18 cellular contexts compared by ENCODE assay signal in genomic region chr3:21747376-21747775, GRCh38. TPM values are rescaled to one million over a fixed set of nuclear protein-coding genes. Genes with fewer than 3 reads are reported as not detected.
DNase-seq lines count a peak whose midpoint lies in the region; ATAC-seq and TF ChIP-seq lines count a peak whose summit lies in the region.
"Had no signal": no experiment of that assay in that cellular context is flagged by ENCODE, and none has a peak within 500 bp of the region (broad histone marks: within the 10 kb centered on the region; RNA-seq: fewer than 3 reads in every experiment).

No MANE protein-coding gene starts in this region.

- BruUV-seq in Panc1 (replicated peaks; lab: Mats Ljungman, UMichigan): no TSS peak

- no peak overlapping the region for H2BK15ac ChIP-seq in neuronal stem cell (ENCODE audit: low read length)

- in situ Hi-C loops in Panc1 (cut with HindIII; ENCODE audit: low pct_unique_long_range_greater_than_20kb, low sequenced_read_pairs): no loop called here

- H3K36me3 ChIP-seq in Panc1 (ENCODE audit: control insufficient read depth, insufficient read depth, low read length) (no peaks in the 10 kb centered on the region), esophagus squamous epithelium (no peaks in the 10 kb centered on the region), neuronal stem cell (replicated peaks in 1 of 2; ENCODE audit: control insufficient read depth in 2 of 2, insufficient read depth in 2 of 2, low read length in 2 of 2) (no peaks in the 10 kb centered on the region)
- H3K36me3 ChIP-seq: right lobe of liver had no signal

- no peak overlapping the region for H3K4me2 ChIP-seq in neuronal stem cell (ENCODE audit: insufficient read depth, low read length, poor library complexity, severe bottlenecking)

- H3K4me3 ChIP-seq in AG10803 (ENCODE audit: low read length) (no peak overlapping the region; the same call in 1 of the 2 replicates), Panc1 (ENCODE audit: low read depth in 2 of 2, low read length in 2 of 2) (peak overlapping the region in 1 of 2 experiments; percentile 41; a peak in 2 of 4 replicates), esophagus squamous epithelium (peak overlapping the region in 2 of 4 donors; percentile 46 to 49), neuronal stem cell (ENCODE audit: low read length in 2 of 2) (no peak overlapping the region)
- H3K4me3 ChIP-seq: right lobe of liver had no signal

- H2BK5ac ChIP-seq in neuronal stem cell (ENCODE audit: low read length): no peak overlapping the region

- CTCF ChIA-PET in Panc1 (lab: Charles Lee): no interaction called here

- no peaks in the 10 kb centered on the region for H3K79me1 ChIP-seq in neuronal stem cell (ENCODE audit: low read depth, low read length)

- no peaks in the 10 kb centered on the region for H3K4me1 ChIP-seq in Panc1 (ENCODE audit: control insufficient read depth, insufficient read depth, low read length)
- peaks cover 0 to 14% (median 9%) of the 10 kb centered on the region in 3 donors for H3K4me1 ChIP-seq in esophagus squamous epithelium
- peaks cover 10 to 11% of the 10 kb centered on the region in 2 donors for H3K4me1 ChIP-seq in neuronal stem cell (ENCODE audit: control insufficient read depth in 2 of 2, insufficient read depth in 1 of 2, low read depth in 1 of 2, low read length in 2 of 2)
- H3K4me1 ChIP-seq: right lobe of liver had no signal

- no peak for TF ChIP-seq CTCF in AG10803 (conservative IDR thresholded peaks at IDR 0.05; ENCODE audit: low read length)
- TF ChIP-seq CTCF in Panc1 (IDR thresholded peaks at IDR 0.05): no peak
- TF ChIP-seq CTCF in esophagus squamous epithelium (IDR thresholded peaks at IDR 0.05): no peak
- TF ChIP-seq CTCF in chondrocyte (IDR thresholded peaks at IDR 0.05): no peak

- no peak overlapping the region for H3K9ac ChIP-seq in neuronal stem cell (ENCODE audit: low read depth, low read length, poor library complexity)

- H3K14ac ChIP-seq in neuronal stem cell (ENCODE audit: low read length): no peak overlapping the region

- POLR2A ChIA-PET in Panc1 (lab: Charles Lee): no interaction called here

- H2BK12ac ChIP-seq in neuronal stem cell (ENCODE audit: low read length): no peak overlapping the region

- no peaks in the 10 kb centered on the region for H3K9me3 Mint-ChIP-seq in chondrocyte (ENCODE audit: low read depth)
- peaks cover 1% of the 10 kb centered on the region for H3K9me3 Mint-ChIP-seq in activated naive CD8-positive, alpha-beta T cell treated with anti-CD3 and anti-CD28 coated beads for 36 hours
- H3K9me3 Mint-ChIP-seq: memory B cell, type B pancreatic cell had no signal

- no peaks in the 10 kb centered on the region for H3K9me3 ChIP-seq in Panc1 (ENCODE audit: control insufficient read depth, insufficient read depth, low read depth, low read length)
- H3K9me3 ChIP-seq in esophagus squamous epithelium: peaks cover 0 to 2% (median 0%) of the 10 kb centered on the region in 3 donors
- peaks cover 0 to 3% of the 10 kb centered on the region in 2 donors for H3K9me3 ChIP-seq in neuronal stem cell (replicated peaks in 1 of 2; ENCODE audit: control insufficient read depth in 2 of 2, insufficient read depth in 1 of 2, low read depth in 1 of 2, low read length in 2 of 2)
- H3K9me3 ChIP-seq: right lobe of liver had no signal

- H3K27me3 Mint-ChIP-seq in chondrocyte (ENCODE audit: low read depth): peaks cover 8% of the 10 kb centered on the region
- peaks cover 23% of the 10 kb centered on the region for H3K27me3 Mint-ChIP-seq in activated naive CD8-positive, alpha-beta T cell treated with anti-CD3 and anti-CD28 coated beads for 36 hours
- H3K27me3 Mint-ChIP-seq: memory B cell had no signal

- H2AFZ ChIP-seq in neuronal stem cell (ENCODE audit: low read length): no peak overlapping the region

- ATAC-seq in Panc1: no peak
- ATAC-seq: right lobe of liver had no signal

- peak overlapping the region; percentile 13 for H3K18ac ChIP-seq in neuronal stem cell (ENCODE audit: low read length)

- H3K36me3 Mint-ChIP-seq in chondrocyte (ENCODE audit: low read depth): no peaks in the 10 kb centered on the region
- no peaks in the 10 kb centered on the region for H3K36me3 Mint-ChIP-seq in activated naive CD8-positive, alpha-beta T cell treated with anti-CD3 and anti-CD28 coated beads for 36 hours
- H3K36me3 Mint-ChIP-seq: memory B cell, type B pancreatic cell had no signal

- no peak overlapping the region for H3K4me3 Mint-ChIP-seq in chondrocyte (ENCODE audit: unreplicated experiment)
- H3K4me3 Mint-ChIP-seq in activated naive CD8-positive, alpha-beta T cell treated with anti-CD3 and anti-CD28 coated beads for 36 hours: no peak overlapping the region
- H3K4me3 Mint-ChIP-seq: memory B cell; T-helper 1 cell treated with Interleukin-12 subunit alpha and Interleukin-12 subunit beta and Interleukin-4 antibody, amounts not matched to agents 30 μg/mL and 1 μg/mL, for 36 hours had no signal

- H3K27ac Mint-ChIP-seq in chondrocyte (ENCODE audit: unreplicated experiment): no peak overlapping the region
- H3K27ac Mint-ChIP-seq in activated naive CD8-positive, alpha-beta T cell treated with anti-CD3 and anti-CD28 coated beads for 36 hours: no peak overlapping the region
- H3K27ac Mint-ChIP-seq: memory B cell; T-helper 1 cell treated with Interleukin-12 subunit alpha and Interleukin-12 subunit beta and Interleukin-4 antibody, amounts not matched to agents 30 μg/mL and 1 μg/mL, for 36 hours; type B pancreatic cell had no signal

- no peaks in the 10 kb centered on the region for H3K27me3 ChIP-seq in Panc1 (ENCODE audit: control insufficient read depth, insufficient read depth, low read length)
- no peaks in the 10 kb centered on the region for H3K27me3 ChIP-seq in esophagus squamous epithelium
- H3K27me3 ChIP-seq in neuronal stem cell (ENCODE audit: control insufficient read depth in 3 of 3, insufficient read depth in 3 of 3, low read depth in 1 of 3, low read length in 3 of 3): peaks cover 0 to 27% (median 0%) of the 10 kb centered on the region in 3 experiments
- H3K27me3 ChIP-seq: right lobe of liver had no signal

- H2AK5ac ChIP-seq in neuronal stem cell (ENCODE audit: low read depth, low read length): no peak overlapping the region

- H2BK120ac ChIP-seq in neuronal stem cell (ENCODE audit: low read depth, low read length): no peak overlapping the region

- no peak overlapping the region for H3K23ac ChIP-seq in neuronal stem cell (ENCODE audit: low read depth, low read length, poor library complexity)

- intact Hi-C loops in Panc1 (cut with micrococcal nuclease; ENCODE audit: unreplicated experiment) (no loop called here), esophagus squamous epithelium (cut with DNase I) (no loop called here)

- 44 to 80% methylated on average over 2 to 3 of the region's 3 CpGs for WGBS in esophagus squamous epithelium, 2 donors
- WGBS in neuronal stem cell (ENCODE audit: extremely low coverage in 2 of 2, insufficient read length in 2 of 2, insufficient replicate concordance in 1 of 2), 2 donors: no CpG with 5 or more reads among the region's 3 CpGs

- H3K4me1 Mint-ChIP-seq in chondrocyte (ENCODE audit: low read depth): peaks cover 23% of the 10 kb centered on the region
- no peaks in the 10 kb centered on the region for H3K4me1 Mint-ChIP-seq in activated naive CD8-positive, alpha-beta T cell treated with anti-CD3 and anti-CD28 coated beads for 36 hours
- H3K4me1 Mint-ChIP-seq: memory B cell had no signal

- 0 out of 2 replicates have a peak overlapping the region, but pooled peaks have one; percentile 12 for H3K27ac ChIP-seq in Panc1 (ENCODE audit: low read length)
- H3K27ac ChIP-seq in esophagus squamous epithelium: peak overlapping the region in 3 of 4 donors; percentile 13 to 69 (median 53)
- no peak overlapping the region for H3K27ac ChIP-seq in neuronal stem cell (replicated peaks; ENCODE audit: low read length)
- H3K27ac ChIP-seq: right lobe of liver had no signal

- H3K4ac ChIP-seq in neuronal stem cell (ENCODE audit: low read length): no peak overlapping the region

- H4K8ac ChIP-seq in neuronal stem cell (ENCODE audit: low read depth, low read length): no peak overlapping the region

- DNase-seq in AG10803 (ENCODE audit: low read depth) (peak; percentile 8), Panc1 (ENCODE audit: low read depth, low spot score) (no peak), esophagus squamous epithelium (lab: John Stamatoyannopoulos, UW) (no peak), neuronal stem cell (ENCODE audit: low spot score) (no peak), chondrocyte (ENCODE audit: low spot score) (no peak), GM19238 (ENCODE audit: insufficient read length, low spot score) (no peak)
- DNase-seq in activated T-cell treated with anti-CD3 and anti-CD28 coated beads, Interleukin-2, amount 50 U/mL, for 1 hour: no peak
- no peak for DNase-seq in activated naive CD8-positive, alpha-beta T cell treated with anti-CD3 and anti-CD28 coated beads for 36 hours
- DNase-seq: COR-L47; effector CD8-positive, alpha-beta T cell; foreskin melanocyte; IMR-90; NCI-H2227 treated with DMSO at 0.1 percent for 48 hours; right lobe of liver; stimulated activated CD4-positive, alpha-beta T cell treated with anti-CD3 and anti-CD28 coated beads, Interleukin-2, amount 100 ng/mL, for 48 hours had no signal

- TF ChIP-seq POLR2A in esophagus squamous epithelium (IDR thresholded peaks at IDR 0.05): no peak

- H4K91ac ChIP-seq in neuronal stem cell (ENCODE audit: low read depth, low read length, poor library complexity): no peak overlapping the region

RNA-seq across cellular contexts. Expression of gene ZNF385D, which starts 3.6 kb away (rescaled TPM):
- 13.0 TPM for total RNA-seq in Panc1 (2021; ENCODE audit: unreplicated experiment)
- polyA plus RNA-seq in Panc1 (2012; ENCODE audit: insufficient read length): 7.4 TPM
- 1 to 10 TPM in 1 of 4 donors, under 1 TPM in 3; 0.04 to 3.4 (median 0.50) TPM for total RNA-seq in esophagus squamous epithelium
- 1.6 TPM for polyA plus RNA-seq in neuronal stem cell (2013, experiment 1 of 2)
- polyA plus RNA-seq in neuronal stem cell (2013, experiment 2 of 2): 2.4 TPM
- 1.1 to 22.3 TPM (median 1.2 TPM) in 3 replicates for total RNA-seq in chondrocyte
- total RNA-seq in activated naive CD8-positive, alpha-beta T cell treated with anti-CD3 and anti-CD28 coated beads for 36 hours: not detected
